In the genomic region with DNA sequence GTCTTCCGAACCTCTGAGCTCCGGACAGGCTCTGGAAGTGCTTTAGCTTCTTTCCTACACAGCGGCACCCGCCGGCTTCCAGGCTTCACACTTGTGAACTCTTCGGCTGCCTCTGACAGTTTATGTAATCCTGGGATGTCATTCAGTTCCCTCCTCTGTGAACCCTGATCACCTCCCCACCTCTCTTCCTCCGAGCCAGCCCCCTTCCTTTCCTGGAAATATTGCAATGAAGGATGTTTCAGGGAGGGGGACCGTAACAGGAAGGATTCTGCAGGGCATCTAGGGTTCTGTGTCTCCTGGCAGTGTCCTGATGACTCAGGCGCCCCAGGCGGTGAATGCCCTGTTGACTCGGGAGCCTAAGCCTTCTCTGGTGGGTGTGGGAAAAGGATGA, we compare ENCODE assay signal across 1 cellular context.
TF ChIP-seq lines count a peak whose summit lies in the region.

TSS of gene CD14 (minus strand) at position 95 of the 391 bp plus-strand sequence. CDS start 104 bp downstream, outside the sequence.

TF ChIP-seq in GM12878, 131 proteins besides CTCF, POLR2A, EP300 and RAD21 (continued from another document):
- no peak for TF ChIP-seq TCF7 (IDR thresholded peaks at IDR 0.05; ENCODE audit: borderline replicate concordance)
- no peak for TF ChIP-seq ETV6 (conservative IDR thresholded peaks at IDR 0.05 in 1 of 2, IDR thresholded peaks at IDR 0.05 in 1 of 2; ENCODE audit: borderline replicate concordance in 1 of 2, low read depth in 1 of 2)
- TF ChIP-seq KLF5 (IDR thresholded peaks at IDR 0.05; ENCODE audit: partially characterized antibody): no peak
- TF ChIP-seq NFXL1 (IDR thresholded peaks at IDR 0.05; ENCODE audit: borderline replicate concordance): no peak
